29 cellular contexts compared by ENCODE assay signal in genomic region chr3:114127517-114127916, GRCh38. TPM values are rescaled to one million over a fixed set of nuclear protein-coding genes. Genes with fewer than 3 reads are reported as not detected.
"Had no signal": no experiment of that assay in that cellular context is flagged by ENCODE, and none has a peak within 500 bp of the region (broad histone marks: within the 10 kb centered on the region; RNA-seq: fewer than 3 reads in every experiment).

No MANE protein-coding gene starts in this region.

- H3K4me1 Mint-ChIP-seq: activated naive CD4-positive, alpha-beta T cell treated with anti-CD3 and anti-CD28 coated beads, Interleukin-2, amount 50 U/mL, for 24 hours; central memory CD8-positive, alpha-beta T cell; T-helper 17 cell had no signal

- DNase-seq: activated CD4-positive, alpha-beta T cell treated with anti-CD3 and anti-CD28 coated beads for 48 hours; activated CD4-positive, alpha-beta T cell treated with anti-CD3 and anti-CD28 coated beads, Interleukin-2, amount 50 U/mL, for 4 hours; activated CD4-positive, CD25-positive, alpha-beta regulatory T cell treated with anti-CD3 and anti-CD28 coated beads, Interleukin-2, amount 50 U/mL, for 72 hours; activated CD8-positive, alpha-beta memory T cell treated with anti-CD3 and anti-CD28 coated beads, Interleukin-2, amount 10 ng/mL, durations not matched to agents 7 days and 5 days; activated effector memory CD4-positive, alpha-beta T cell treated with Interleukin-2 at 50 U/mL for 16 hours; activated naive CD4-positive, alpha-beta T cell; activated T-cell treated with anti-CD3 and anti-CD28 coated beads, Interleukin-2, amount 50 U/mL, for 24 hours; amygdala; MM.1S; NCI-H1105 treated with DMSO at 0.1 percent for 48 hours; NCI-H1436 treated with DMSO at 0.1 percent for 48 hours; NCI-H187; NCI-H2081 treated with DMSO at 0.1 percent for 48 hours; NCI-H2171; NCI-H2227 treated with DMSO at 0.1 percent for 48 hours; NCI-H446 treated with DMSO at 0.1 percent for 48 hours; NCI-H524 treated with DMSO at 0.1 percent for 48 hours; NCI-H774; SIG-M5; T-helper 17 cell; T-helper 9 cell had no signal

- H3K36me3 Mint-ChIP-seq: activated CD8-positive, alpha-beta memory T cell treated with anti-CD3 and anti-CD28 coated beads, Interleukin-2, amount 10 ng/mL, durations not matched to agents 7 days and 5 days; activated naive CD4-positive, alpha-beta T cell treated with anti-CD3 and anti-CD28 coated beads, Interleukin-2, amount 50 U/mL, for 24 hours; brain; WTC11 had no signal

- H3K4me3 Mint-ChIP-seq: activated CD8-positive, alpha-beta memory T cell treated with anti-CD3 and anti-CD28 coated beads, Interleukin-2, amount 10 ng/mL, durations not matched to agents 7 days and 5 days; activated naive CD4-positive, alpha-beta T cell treated with anti-CD3 and anti-CD28 coated beads, Interleukin-2, amount 50 U/mL, for 24 hours; activated T-cell treated with anti-CD3 and anti-CD28 coated beads, Interleukin-2, amount 50 U/mL, for 24 hours; activated T-helper 1 cell treated with anti-CD3 and anti-CD28 coated beads, Interleukin-12 subunit alpha, Interleukin-12 subunit beta, Interleukin-2, Interleukin-4 antibody, amounts not matched to agents 30 ng/mL and 10 ng/mL and 1 ng/mL, durations not matched to agents 14 hours and 24 hours and 36 hours; brain; central memory CD8-positive, alpha-beta T cell; T-helper 17 cell; WTC11 had no signal

- H3K27ac Mint-ChIP-seq: activated CD8-positive, alpha-beta memory T cell treated with anti-CD3 and anti-CD28 coated beads, Interleukin-2, amount 10 ng/mL, durations not matched to agents 7 days and 5 days; activated naive CD4-positive, alpha-beta T cell treated with anti-CD3 and anti-CD28 coated beads, Interleukin-2, amount 50 U/mL, for 24 hours; activated T-helper 1 cell treated with anti-CD3 and anti-CD28 coated beads, Interleukin-12 subunit alpha, Interleukin-12 subunit beta, Interleukin-2, Interleukin-4 antibody, amounts not matched to agents 30 ng/mL and 10 ng/mL and 1 ng/mL, durations not matched to agents 14 hours and 24 hours and 36 hours; T-helper 17 cell; WTC11 had no signal

- ATAC-seq: activated CD8-positive, alpha-beta memory T cell treated with anti-CD3 and anti-CD28 coated beads, Interleukin-2, amount 10 ng/mL, durations not matched to agents 7 days and 5 days; T-helper 17 cell; WTC11 had no signal

- H3K9me3 Mint-ChIP-seq: activated naive CD4-positive, alpha-beta T cell treated with anti-CD3 and anti-CD28 coated beads, Interleukin-2, amount 50 U/mL, for 24 hours; activated T-cell treated with anti-CD3 and anti-CD28 coated beads, Interleukin-2, amount 50 U/mL, for 24 hours; activated T-helper 1 cell treated with anti-CD3 and anti-CD28 coated beads, Interleukin-12 subunit alpha, Interleukin-12 subunit beta, Interleukin-2, Interleukin-4 antibody, amounts not matched to agents 30 ng/mL and 10 ng/mL and 1 ng/mL, durations not matched to agents 14 hours and 24 hours and 36 hours; central memory CD8-positive, alpha-beta T cell had no signal

- H3K27me3 Mint-ChIP-seq: activated naive CD4-positive, alpha-beta T cell treated with anti-CD3 and anti-CD28 coated beads, Interleukin-2, amount 50 U/mL, for 24 hours had no signal

RNA-seq across cellular contexts. Expression of gene DRD3, which starts 51.3 kb away (rescaled TPM):
- total RNA-seq: activated CD8-positive, alpha-beta memory T cell treated with anti-CD3 and anti-CD28 coated beads, Interleukin-2, amount 10 ng/mL, durations not matched to agents 7 days and 5 days; activated T-helper 1 cell treated with anti-CD3 and anti-CD28 coated beads, Interleukin-12 subunit alpha, Interleukin-12 subunit beta, Interleukin-2, Interleukin-4 antibody, amounts not matched to agents 30 ng/mL and 10 ng/mL and 1 ng/mL, durations not matched to agents 14 hours and 24 hours and 36 hours; astrocyte; OCI-LY7; RPMI7951; T-helper 17 cell had no signal
